In the genomic region with DNA sequence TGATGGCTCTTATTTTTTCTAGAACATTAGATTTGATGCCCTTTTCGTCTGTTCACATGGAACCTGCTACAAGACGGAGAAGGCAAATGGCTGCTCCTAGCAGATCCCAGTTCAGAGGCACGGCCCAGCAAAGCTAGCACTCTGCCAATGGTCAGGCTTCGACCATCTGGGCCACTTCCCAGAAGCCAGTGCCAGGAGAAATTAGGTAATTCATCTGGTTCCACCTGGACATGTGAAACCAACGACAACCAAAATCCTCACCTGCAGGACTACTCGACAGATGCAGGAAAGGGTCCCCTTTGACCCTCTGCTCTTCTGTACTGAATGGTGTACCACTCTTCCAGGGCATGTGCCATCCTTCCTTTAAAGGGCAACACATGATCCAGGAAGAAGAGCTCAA, we compare ENCODE assay signal across 3 cellular contexts.
A peak's percentile ranks its signal among the peaks of the same experiment; 100 is the strongest.
TF ChIP-seq lines count a peak whose summit lies in the region.

No MANE protein-coding gene starts in this region.

TF ChIP-seq in liver, 16 proteins besides CTCF, POLR2A, EP300 and RAD21:
- TF ChIP-seq SP1 (IDR thresholded peaks at IDR 0.05) (peak; percentile 12), JUND (IDR thresholded peaks at IDR 0.05) (no peak), YY1 (IDR thresholded peaks at IDR 0.05) (peak; percentile 54), RXRA (IDR thresholded peaks at IDR 0.05) (peak in 1 of 2 donors; percentile 21), TAF1 (conservative IDR thresholded peaks at IDR 0.05) (no peak), HNF4A (conservative IDR thresholded peaks at IDR 0.05) (peak; percentile 8 to 23)
- TF ChIP-seq, protein P1, sequence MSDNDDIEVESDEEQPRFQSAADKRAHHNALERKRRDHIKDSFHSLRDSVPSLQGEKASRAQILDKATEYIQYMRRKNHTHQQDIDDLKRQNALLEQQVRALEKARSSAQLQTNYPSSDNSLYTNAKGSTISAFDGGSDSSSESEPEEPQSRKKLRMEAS (IDR thresholded peaks at IDR 0.05) = peak; percentile 52
TF ChIP-seq in liver: peak in this region for 5.

TF ChIP-seq in HepG2, 621 proteins besides CTCF, POLR2A, EP300 and RAD21:
- no peak for TF ChIP-seq MBD4 (IDR thresholded peaks at IDR 0.05; ENCODE audit: borderline replicate concordance, low read length)

TF ChIP-seq in SK-N-SH treated with all-trans-retinoic acid at 6 μM for 48 hours, 23 proteins besides CTCF, POLR2A, EP300 and RAD21:
- TF ChIP-seq GLIS3 (CRISPR knock-in tag; IDR thresholded peaks at IDR 0.05) (no peak), ESRRG (CRISPR knock-in tag; IDR thresholded peaks at IDR 0.05) (no peak), ARNTL (CRISPR knock-in tag; IDR thresholded peaks at IDR 0.05; ENCODE audit: borderline replicate concordance, low read depth) (no peak), TCF4 (CRISPR knock-in tag; IDR thresholded peaks at IDR 0.05; ENCODE audit: borderline replicate concordance) (no peak), ZNF70 (CRISPR knock-in tag; IDR thresholded peaks at IDR 0.05) (no peak), ZFP3 (CRISPR knock-in tag; IDR thresholded peaks at IDR 0.05) (no peak), CSDC2 (CRISPR knock-in tag; IDR thresholded peaks at IDR 0.05) (no peak), SNAI2 (CRISPR knock-in tag; IDR thresholded peaks at IDR 0.05) (no peak), BACH2 (CRISPR knock-in tag; IDR thresholded peaks at IDR 0.05; ENCODE audit: borderline replicate concordance) (no peak), RARB (CRISPR knock-in tag; IDR thresholded peaks at IDR 0.05) (no peak), TOX (CRISPR knock-in tag; IDR thresholded peaks at IDR 0.05; ENCODE audit: borderline replicate concordance) (no peak), ZFP30 (CRISPR knock-in tag; IDR thresholded peaks at IDR 0.05) (no peak), PPARA (CRISPR knock-in tag; IDR thresholded peaks at IDR 0.05; ENCODE audit: borderline replicate concordance) (no peak)
- TF ChIP-seq, protein P2, sequence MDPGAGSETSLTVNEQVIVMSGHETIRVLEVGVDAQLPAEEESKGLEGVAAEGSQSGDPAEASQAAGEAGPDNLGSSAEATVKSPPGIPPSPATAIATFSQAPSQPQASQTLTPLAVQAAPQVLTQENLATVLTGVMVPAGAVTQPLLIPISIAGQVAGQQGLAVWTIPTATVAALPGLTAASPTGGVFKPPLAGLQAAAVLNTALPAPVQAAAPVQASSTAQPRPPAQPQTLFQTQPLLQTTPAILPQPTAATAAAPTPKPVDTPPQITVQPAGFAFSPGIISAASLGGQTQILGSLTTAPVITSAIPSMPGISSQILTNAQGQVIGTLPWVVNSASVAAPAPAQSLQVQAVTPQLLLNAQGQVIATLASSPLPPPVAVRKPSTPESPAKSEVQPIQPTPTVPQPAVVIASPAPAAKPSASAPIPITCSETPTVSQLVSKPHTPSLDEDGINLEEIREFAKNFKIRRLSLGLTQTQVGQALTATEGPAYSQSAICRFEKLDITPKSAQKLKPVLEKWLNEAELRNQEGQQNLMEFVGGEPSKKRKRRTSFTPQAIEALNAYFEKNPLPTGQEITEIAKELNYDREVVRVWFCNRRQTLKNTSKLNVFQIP (CRISPR knock-in tag; IDR thresholded peaks at IDR 0.05; ENCODE audit: borderline replicate concordance, low read depth) = no peak
- TF ChIP-seq, protein P3, sequence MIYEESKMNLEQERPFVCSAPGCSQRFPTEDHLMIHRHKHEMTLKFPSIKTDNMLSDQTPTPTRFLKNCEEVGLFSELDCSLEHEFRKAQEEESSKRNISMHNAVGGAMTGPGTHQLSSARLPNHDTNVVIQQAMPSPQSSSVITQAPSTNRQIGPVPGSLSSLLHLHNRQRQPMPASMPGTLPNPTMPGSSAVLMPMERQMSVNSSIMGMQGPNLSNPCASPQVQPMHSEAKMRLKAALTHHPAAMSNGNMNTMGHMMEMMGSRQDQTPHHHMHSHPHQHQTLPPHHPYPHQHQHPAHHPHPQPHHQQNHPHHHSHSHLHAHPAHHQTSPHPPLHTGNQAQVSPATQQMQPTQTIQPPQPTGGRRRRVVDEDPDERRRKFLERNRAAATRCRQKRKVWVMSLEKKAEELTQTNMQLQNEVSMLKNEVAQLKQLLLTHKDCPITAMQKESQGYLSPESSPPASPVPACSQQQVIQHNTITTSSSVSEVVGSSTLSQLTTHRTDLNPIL (CRISPR knock-in tag; IDR thresholded peaks at IDR 0.05; ENCODE audit: low read depth) = no peak
- TF ChIP-seq, protein P4, sequence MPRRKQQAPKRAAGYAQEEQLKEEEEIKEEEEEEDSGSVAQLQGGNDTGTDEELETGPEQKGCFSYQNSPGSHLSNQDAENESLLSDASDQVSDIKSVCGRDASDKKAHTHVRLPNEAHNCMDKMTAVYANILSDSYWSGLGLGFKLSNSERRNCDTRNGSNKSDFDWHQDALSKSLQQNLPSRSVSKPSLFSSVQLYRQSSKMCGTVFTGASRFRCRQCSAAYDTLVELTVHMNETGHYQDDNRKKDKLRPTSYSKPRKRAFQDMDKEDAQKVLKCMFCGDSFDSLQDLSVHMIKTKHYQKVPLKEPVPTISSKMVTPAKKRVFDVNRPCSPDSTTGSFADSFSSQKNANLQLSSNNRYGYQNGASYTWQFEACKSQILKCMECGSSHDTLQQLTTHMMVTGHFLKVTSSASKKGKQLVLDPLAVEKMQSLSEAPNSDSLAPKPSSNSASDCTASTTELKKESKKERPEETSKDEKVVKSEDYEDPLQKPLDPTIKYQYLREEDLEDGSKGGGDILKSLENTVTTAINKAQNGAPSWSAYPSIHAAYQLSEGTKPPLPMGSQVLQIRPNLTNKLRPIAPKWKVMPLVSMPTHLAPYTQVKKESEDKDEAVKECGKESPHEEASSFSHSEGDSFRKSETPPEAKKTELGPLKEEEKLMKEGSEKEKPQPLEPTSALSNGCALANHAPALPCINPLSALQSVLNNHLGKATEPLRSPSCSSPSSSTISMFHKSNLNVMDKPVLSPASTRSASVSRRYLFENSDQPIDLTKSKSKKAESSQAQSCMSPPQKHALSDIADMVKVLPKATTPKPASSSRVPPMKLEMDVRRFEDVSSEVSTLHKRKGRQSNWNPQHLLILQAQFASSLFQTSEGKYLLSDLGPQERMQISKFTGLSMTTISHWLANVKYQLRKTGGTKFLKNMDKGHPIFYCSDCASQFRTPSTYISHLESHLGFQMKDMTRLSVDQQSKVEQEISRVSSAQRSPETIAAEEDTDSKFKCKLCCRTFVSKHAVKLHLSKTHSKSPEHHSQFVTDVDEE (CRISPR knock-in tag; IDR thresholded peaks at IDR 0.05) = no peak
